ENCODE assay signal across 8 cellular contexts in the genomic region with DNA sequence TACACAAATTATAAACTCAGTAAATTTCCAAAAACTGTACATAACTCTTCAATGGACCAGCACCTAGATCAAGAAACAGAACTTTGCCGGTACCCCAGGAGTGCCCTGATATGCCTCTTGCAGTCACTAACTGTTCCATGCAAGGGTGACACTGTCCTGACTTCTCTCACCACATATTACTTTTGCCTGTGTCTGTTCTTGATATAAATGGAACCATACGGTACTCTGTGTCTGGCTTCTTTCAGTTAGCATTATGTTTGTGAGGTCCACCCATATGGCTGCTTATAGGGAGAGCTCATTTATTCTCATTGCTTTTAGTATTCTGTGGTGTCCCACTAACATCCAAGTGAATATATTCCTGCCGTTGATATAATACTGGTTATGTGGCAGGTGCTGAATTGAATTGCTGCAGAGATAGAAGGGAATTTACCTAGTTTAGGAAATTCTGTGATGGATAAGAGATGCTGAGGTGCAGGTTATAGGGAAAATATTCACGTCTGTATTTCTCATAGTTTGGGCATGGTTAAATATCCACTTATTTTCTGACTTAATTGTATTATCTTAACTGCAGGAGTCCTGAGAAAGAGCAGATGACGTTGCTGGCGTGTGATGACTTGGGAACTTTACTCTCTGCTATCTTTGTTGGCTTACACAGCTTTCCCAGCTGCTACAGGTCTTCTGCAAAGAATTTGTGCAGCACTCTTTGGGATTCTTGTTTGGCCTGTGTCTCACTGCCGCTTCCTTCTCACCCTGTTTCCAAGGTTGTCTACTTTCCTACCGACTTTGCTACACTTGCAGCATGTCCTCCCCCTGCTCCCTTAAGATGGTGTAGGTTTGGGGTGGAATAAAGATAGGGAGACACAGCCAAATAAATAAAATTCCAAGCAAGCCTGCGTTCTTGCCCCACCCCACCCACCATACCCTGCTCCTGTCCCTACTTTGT.
DNase-seq lines count a peak whose midpoint lies in the region; ATAC-seq and TF ChIP-seq lines count a peak whose summit lies in the region.

No MANE protein-coding gene starts in this region.

- H3K9me3 ChIP-seq in iPS-18a (ENCODE audit: control insufficient read depth, low read depth, low read length) (no peaks in the 10 kb centered on the region), testis (no peaks in the 10 kb centered on the region)

- TF ChIP-seq POLR2A in testis (IDR thresholded peaks at IDR 0.05), result no peak

- DNase-seq in activated naive CD4-positive, alpha-beta T cell treated with anti-CD3 and anti-CD28 coated beads for 36 hours, result no peak
- DNase-seq in activated naive CD4-positive, alpha-beta T cell treated with anti-CD3 and anti-CD28 coated beads, Interleukin-2, amount 50 U/mL, for 16 hours, result no peak
- no peak for DNase-seq in activated naive CD8-positive, alpha-beta T cell treated with anti-CD3 and anti-CD28 coated beads, Interleukin-2, amount 50 U/mL, for 24 hours
- DNase-seq in testis (peak; percentile 66), medulla oblongata (ENCODE audit: extremely low spot score) (no peak), SKM-1 treated with dmso at 0.1 percent for 144 hours (lab: John Stamatoyannopoulos, UW; ENCODE audit: unreplicated experiment) (no peak)

- peaks cover 13% of the 10 kb centered on the region for H3K36me3 Mint-ChIP-seq in activated naive CD4-positive, alpha-beta T cell treated with anti-CD3 and anti-CD28 coated beads for 36 hours (ENCODE audit: low read depth)
- H3K36me3 Mint-ChIP-seq in activated naive CD8-positive, alpha-beta T cell treated with anti-CD3 and anti-CD28 coated beads, Interleukin-2, amount 50 U/mL, for 24 hours (ENCODE audit: low read depth), result peaks cover 4% of the 10 kb centered on the region

- WGBS in testis, 2 donors, result 38 to 48% methylated on average over 9 of the region's 9 CpGs

- peak overlapping the region; percentile 59 for H3K27ac Mint-ChIP-seq in activated naive CD4-positive, alpha-beta T cell treated with anti-CD3 and anti-CD28 coated beads for 36 hours
- peak overlapping the region; percentile 68 for H3K27ac Mint-ChIP-seq in activated naive CD8-positive, alpha-beta T cell treated with anti-CD3 and anti-CD28 coated beads, Interleukin-2, amount 50 U/mL, for 24 hours

- intact Hi-C loops in activated naive CD4-positive, alpha-beta T cell treated with anti-CD3 and anti-CD28 coated beads for 36 hours (cut with micrococcal nuclease), result loop anchor here (1.0 kb wide), 1 partner anchor 25 kb away; no protein-coding TSS in a partner anchor
- intact Hi-C loops in testis (cut with DNase I; ENCODE audit: low total_unique reads), result no loop called here

- no peaks in the 10 kb centered on the region for H3K27me3 ChIP-seq in iPS-18a (ENCODE audit: control insufficient read depth, insufficient read depth, low read length)
- H3K27me3 ChIP-seq in testis, result no peaks in the 10 kb centered on the region

- H3K4me3 ChIP-seq in iPS-18a (ENCODE audit: low read length), result peak overlapping the region; percentile 11
- no peak overlapping the region for H3K4me3 ChIP-seq in testis

- no peak for ATAC-seq in activated naive CD8-positive, alpha-beta T cell treated with anti-CD3 and anti-CD28 coated beads, Interleukin-2, amount 50 U/mL, for 24 hours
- no peak for ATAC-seq in GM19395 (IDR thresholded peaks at IDR 0.05; ENCODE audit: unreplicated experiment)

- H3K36me3 ChIP-seq in iPS-18a (ENCODE audit: control insufficient read depth, low read depth, low read length) (no peaks in the 10 kb centered on the region), testis (ENCODE audit: low read depth, missing control alignments) (no peaks in the 10 kb centered on the region)

- peak overlapping the region; percentile 76 for H3K27ac ChIP-seq in iPS-18a (ENCODE audit: low read length)
- H3K27ac ChIP-seq in testis, result peak overlapping the region in 1 of 2 donors; percentile 67

- H3K9me3 Mint-ChIP-seq in activated naive CD4-positive, alpha-beta T cell treated with anti-CD3 and anti-CD28 coated beads for 36 hours, result no peaks in the 10 kb centered on the region
- H3K9me3 Mint-ChIP-seq in activated naive CD8-positive, alpha-beta T cell treated with anti-CD3 and anti-CD28 coated beads, Interleukin-2, amount 50 U/mL, for 24 hours, result no peaks in the 10 kb centered on the region

- H3K4me1 Mint-ChIP-seq in activated naive CD4-positive, alpha-beta T cell treated with anti-CD3 and anti-CD28 coated beads for 36 hours (ENCODE audit: low read depth), result peaks cover 79% of the 10 kb centered on the region
- peaks cover 78% of the 10 kb centered on the region for H3K4me1 Mint-ChIP-seq in activated naive CD8-positive, alpha-beta T cell treated with anti-CD3 and anti-CD28 coated beads, Interleukin-2, amount 50 U/mL, for 24 hours

- TF ChIP-seq CTCF in testis (IDR thresholded peaks at IDR 0.05), result no peak

- peak overlapping the region; percentile 53 for H3K9ac ChIP-seq in iPS-18a (ENCODE audit: low read length)

- no peak overlapping the region for H3K4me3 Mint-ChIP-seq in activated naive CD4-positive, alpha-beta T cell treated with anti-CD3 and anti-CD28 coated beads for 36 hours
- H3K4me3 Mint-ChIP-seq in activated naive CD8-positive, alpha-beta T cell treated with anti-CD3 and anti-CD28 coated beads, Interleukin-2, amount 50 U/mL, for 24 hours, result no peak overlapping the region

- CTCF ChIA-PET in activated naive CD4-positive, alpha-beta T cell treated with anti-CD3 and anti-CD28 coated beads for 36 hours (lab: Charles Lee), result interaction anchor here (0.6 kb wide), 1 partner anchor 26 kb away, joined by 3 read pairs; no protein-coding TSS in a partner anchor

- no peaks in the 10 kb centered on the region for H3K27me3 Mint-ChIP-seq in activated naive CD4-positive, alpha-beta T cell treated with anti-CD3 and anti-CD28 coated beads for 36 hours (ENCODE audit: low read depth)
- H3K27me3 Mint-ChIP-seq in activated naive CD8-positive, alpha-beta T cell treated with anti-CD3 and anti-CD28 coated beads, Interleukin-2, amount 50 U/mL, for 24 hours, result no peaks in the 10 kb centered on the region

- H3K4me1 ChIP-seq in iPS-18a (ENCODE audit: control insufficient read depth, low read depth, low read length) (peaks cover 66% of the 10 kb centered on the region), testis (peaks cover 38% of the 10 kb centered on the region)
